Comparison of ENCODE assay signal across 8 cellular contexts in genomic region chr6:114096553-114097172, GRCh38.
DNase-seq lines count a peak whose midpoint lies in the region; ATAC-seq, FAIRE-seq and TF ChIP-seq lines count a peak whose summit lies in the region.

No MANE protein-coding gene starts in this region.

- peak; percentile 60 for ATAC-seq in HG02938 (IDR thresholded peaks at IDR 0.05; ENCODE audit: unreplicated experiment)
- peak in 3 of 4 donors; percentile 38 to 68 (median 54) for ATAC-seq in pancreas
- ATAC-seq in GM21367 (IDR thresholded peaks at IDR 0.05; ENCODE audit: unreplicated experiment): no peak

- no peak overlapping the region for H3K4me2 ChIP-seq in OCI-LY1 (ENCODE audit: low read length)

- peak; percentile 53 for FAIRE-seq in pancreas (lab: Jason Lieb, UNC)
- no peak for FAIRE-seq in GM12891 (lab: Jason Lieb, UNC)

- peak overlapping the region; percentile 9 for H2AFZ ChIP-seq in ACC112 (ENCODE audit: low read length, unreplicated experiment)
- no peak overlapping the region for H2AFZ ChIP-seq in OCI-LY1 (ENCODE audit: low read length)

- H3K9me2 ChIP-seq in OCI-LY1 (ENCODE audit: low read depth, low read length): no peaks in the 10 kb centered on the region

- H3K4me3 ChIP-seq in ACC112 (ENCODE audit: low read depth, low read length) (no peak overlapping the region), OCI-LY1 (ENCODE audit: low read depth, low read length, poor library complexity, severe bottlenecking) (no peak overlapping the region), dorsolateral prefrontal cortex (no peak overlapping the region), pancreas (no peak overlapping the region)

- H3K36me3 ChIP-seq in ACC112 (ENCODE audit: insufficient read depth, low read length): no peaks in the 10 kb centered on the region
- H3K36me3 ChIP-seq in OCI-LY1 (ENCODE audit: insufficient read depth, low read length): no peaks in the 10 kb centered on the region
- H3K36me3 ChIP-seq in pancreas: no peaks in the 10 kb centered on the region

- H3K9ac ChIP-seq in OCI-LY1 (ENCODE audit: low read length): no peak overlapping the region

- H3K27ac ChIP-seq in ACC112 (ENCODE audit: low read depth, low read length) (no peak overlapping the region), OCI-LY1 (ENCODE audit: low read depth, low read length, poor library complexity, severe bottlenecking) (no peak overlapping the region), dorsolateral prefrontal cortex (peak overlapping the region in 10 of 59 donors; percentile 13 to 66 (median 35)), pancreas (no peak overlapping the region)

- H3F3A ChIP-seq in OCI-LY1 (ENCODE audit: insufficient read depth, low read length): no peaks in the 10 kb centered on the region

- H3K27me3 ChIP-seq in ACC112 (ENCODE audit: insufficient read depth, low read length) (no peaks in the 10 kb centered on the region), OCI-LY1 (ENCODE audit: insufficient read depth, low read length) (no peaks in the 10 kb centered on the region), dorsolateral prefrontal cortex (no peaks in the 10 kb centered on the region), pancreas (no peaks in the 10 kb centered on the region)

- DNase-seq in EL: peak; percentile 50
- DNase-seq in dorsolateral prefrontal cortex: no peak
- no peak for DNase-seq in pancreas
- DNase-seq in GM12891 (ENCODE audit: insufficient read length, low spot score): no peak

- 2% methylated on average over 2 of the region's 2 CpGs for WGBS in pancreas, 2 donors

- H3K9me3 ChIP-seq in OCI-LY1 (ENCODE audit: low read length) (no peaks in the 10 kb centered on the region), pancreas (no peaks in the 10 kb centered on the region)

- intact Hi-C loops in dorsolateral prefrontal cortex (cut with DNase I): loop anchor here in 1 of 2 donors (5.0 kb wide), 1 partner anchor 211 kb away; no protein-coding TSS in a partner anchor
- intact Hi-C loops in pancreas (cut with DNase I): loop anchor here in 1 of 3 donors (10.0 kb wide), 1 partner anchor 208 kb away; no protein-coding TSS in a partner anchor

- TF ChIP-seq CTCF in OCI-LY1 (IDR thresholded peaks at IDR 0.05; ENCODE audit: low read length) (peak; percentile 77), dorsolateral prefrontal cortex (IDR thresholded peaks at IDR 0.05 in 54 of 56, conservative IDR thresholded peaks at IDR 0.05 in 2 of 56; ENCODE audit: low read depth in 1 of 56, partially characterized antibody in 56 of 56) (peak; percentile 57 to 97 (median 82)), pancreas (IDR thresholded peaks at IDR 0.05) (peak; percentile 52 to 85 (median 68))

- H4K20me1 ChIP-seq in OCI-LY1 (ENCODE audit: insufficient read depth, low read length): no peaks in the 10 kb centered on the region

- TF ChIP-seq POLR2A in GM12891 (IDR thresholded peaks at IDR 0.05; ENCODE audit: low read depth, low read length): no peak

- H3K4me1 ChIP-seq in ACC112 (ENCODE audit: control insufficient read depth, insufficient read depth, low read length, unreplicated experiment) (peaks cover 6% of the 10 kb centered on the region), OCI-LY1 (ENCODE audit: insufficient read depth, low read length, severe bottlenecking) (no peaks in the 10 kb centered on the region), pancreas (no peaks in the 10 kb centered on the region)

- H3K79me2 ChIP-seq in ACC112 (ENCODE audit: control insufficient read depth, insufficient read depth, low read length, unreplicated experiment) (no peaks in the 10 kb centered on the region), OCI-LY1 (ENCODE audit: insufficient read depth, low read length) (no peaks in the 10 kb centered on the region)

TF ChIP-seq in GM12891, 5 proteins besides CTCF, POLR2A, EP300 and RAD21:
- no peak for TF ChIP-seq TAF1 (IDR thresholded peaks at IDR 0.05; ENCODE audit: low read depth, low read length)
- no peak for TF ChIP-seq POLR2AphosphoS5 (IDR thresholded peaks at IDR 0.05; ENCODE audit: low read depth, low read length)
- TF ChIP-seq SPI1 (IDR thresholded peaks at IDR 0.05; ENCODE audit: low read depth, low read length): no peak
- TF ChIP-seq PAX5 (IDR thresholded peaks at IDR 0.05; ENCODE audit: insufficient read depth, low read length, severe bottlenecking): no peak
- TF ChIP-seq POU2F2 (IDR thresholded peaks at IDR 0.05; ENCODE audit: low read depth, low read length): no peak
